ENCODE assay signal across 1 cellular context in genomic region chr16:75580-76501, GRCh38.
TF ChIP-seq lines count a peak whose summit lies in the region.

No MANE protein-coding gene starts in this region.

TF ChIP-seq in H1, 55 proteins besides CTCF, POLR2A, EP300 and RAD21:
- no peak for TF ChIP-seq EGR1 (IDR thresholded peaks at IDR 0.05; ENCODE audit: borderline replicate concordance, low read depth, low read length)
- peak; percentile 100 for TF ChIP-seq CEBPB (IDR thresholded peaks at IDR 0.05; ENCODE audit: low read depth, low read length)
- no peak for TF ChIP-seq NRF1 (IDR thresholded peaks at IDR 0.05; ENCODE audit: low read depth, low read length)
- no peak for TF ChIP-seq TEAD4 (IDR thresholded peaks at IDR 0.05; ENCODE audit: low read depth, low read length)
- TF ChIP-seq TCF12 (IDR thresholded peaks at IDR 0.05; ENCODE audit: low read depth, low read length), result no peak
